8 cellular contexts compared by ENCODE assay signal in genomic region chr2:205947621-205948495, GRCh38.
DNase-seq lines count a peak whose midpoint lies in the region; ATAC-seq and TF ChIP-seq lines count a peak whose summit lies in the region.

No MANE protein-coding gene starts in this region.

- no peak overlapping the region for H3K4me3 Mint-ChIP-seq in activated naive CD4-positive, alpha-beta T cell treated with anti-CD3 and anti-CD28 coated beads for 36 hours
- H3K4me3 Mint-ChIP-seq in glutamatergic neuron (ENCODE audit: unreplicated experiment), result no peak overlapping the region

- no peaks in the 10 kb centered on the region for H3K4me1 Mint-ChIP-seq in activated naive CD4-positive, alpha-beta T cell treated with anti-CD3 and anti-CD28 coated beads for 36 hours (ENCODE audit: low read depth)
- H3K4me1 Mint-ChIP-seq in glutamatergic neuron (ENCODE audit: low read depth, unreplicated experiment), result peaks cover 6% of the 10 kb centered on the region

- 17 to 22% (median 22%) methylated on average over 15 of the region's 15 CpGs for WGBS in psoas muscle, 3 donors

- H3K4me1 ChIP-seq in SJCRH30 (peaks cover 37% of the 10 kb centered on the region), psoas muscle (no peaks in the 10 kb centered on the region)

- H3K36me3 Mint-ChIP-seq in activated naive CD4-positive, alpha-beta T cell treated with anti-CD3 and anti-CD28 coated beads for 36 hours (ENCODE audit: low read depth), result peaks cover 2% of the 10 kb centered on the region
- H3K36me3 Mint-ChIP-seq in glutamatergic neuron (ENCODE audit: unreplicated experiment), result no peaks in the 10 kb centered on the region

- no peaks in the 10 kb centered on the region for H3K9me3 ChIP-seq in SJCRH30 (replicated peaks)
- H3K9me3 ChIP-seq in psoas muscle, result no peaks in the 10 kb centered on the region

- ATAC-seq in GM21717 (IDR thresholded peaks at IDR 0.05; ENCODE audit: unreplicated experiment) (peak; percentile 91), psoas muscle (peak; percentile 85 to 95 (median 89))

- TF ChIP-seq CTCF in glutamatergic neuron (IDR thresholded peaks at IDR 0.05; ENCODE audit: partially characterized antibody, unreplicated experiment), result peak; percentile 92
- peak; percentile 90 for TF ChIP-seq CTCF in psoas muscle (IDR thresholded peaks at IDR 0.05)

- CTCF ChIA-PET in activated naive CD4-positive, alpha-beta T cell treated with anti-CD3 and anti-CD28 coated beads for 36 hours (lab: Charles Lee), result interaction anchor here (0.7 to 1.7 kb wide), 15 partner anchors 8 to 1935 kb away, joined by 3 to 13 read pairs (median 4); no protein-coding TSS in a partner anchor

- peaks cover 6% of the 10 kb centered on the region for H3K27me3 Mint-ChIP-seq in activated naive CD4-positive, alpha-beta T cell treated with anti-CD3 and anti-CD28 coated beads for 36 hours (ENCODE audit: low read depth)
- H3K27me3 Mint-ChIP-seq in glutamatergic neuron (ENCODE audit: unreplicated experiment), result no peaks in the 10 kb centered on the region

- H3K4me3 ChIP-seq in SJCRH30 (no peak overlapping the region), psoas muscle (peak overlapping the region; percentile 46)

- peaks cover 13% of the 10 kb centered on the region for H3K9me3 Mint-ChIP-seq in activated naive CD4-positive, alpha-beta T cell treated with anti-CD3 and anti-CD28 coated beads for 36 hours
- peaks cover 3% of the 10 kb centered on the region for H3K9me3 Mint-ChIP-seq in glutamatergic neuron (ENCODE audit: unreplicated experiment)

- no peaks in the 10 kb centered on the region for H3K36me3 ChIP-seq in SJCRH30
- H3K36me3 ChIP-seq in psoas muscle (ENCODE audit: insufficient read depth in 1 of 2, low read depth in 1 of 2), result no peaks in the 10 kb centered on the region

- H3K27ac Mint-ChIP-seq in activated naive CD4-positive, alpha-beta T cell treated with anti-CD3 and anti-CD28 coated beads for 36 hours, result no peak overlapping the region
- no peak overlapping the region for H3K27ac Mint-ChIP-seq in glutamatergic neuron (ENCODE audit: unreplicated experiment)

- peak overlapping the region; percentile 52 for H3K27ac ChIP-seq in SJCRH30
- H3K27ac ChIP-seq in psoas muscle, result no peak overlapping the region

- intact Hi-C loops in activated naive CD4-positive, alpha-beta T cell treated with anti-CD3 and anti-CD28 coated beads for 36 hours (cut with micrococcal nuclease), result loop anchor here (1.0 kb wide), 2 partner anchors 181 to 1623 kb away; no protein-coding TSS in a partner anchor
- intact Hi-C loops in psoas muscle (cut with DNase I), result loop anchor here in 1 of 2 donors (5.0 kb wide), 1 partner anchor 176 kb away; no protein-coding TSS in a partner anchor

- H3K27me3 ChIP-seq in SJCRH30 (no peaks in the 10 kb centered on the region), psoas muscle (ENCODE audit: insufficient read depth in 3 of 3, low read length in 2 of 3) (no peaks in the 10 kb centered on the region)

- DNase-seq in ELR (ENCODE audit: low read depth) (peak; percentile 73), Kasumi-1 (lab: John Stamatoyannopoulos, UW) (peak; percentile 34 to 45), SJCRH30 (peak; percentile 82 to 92), glutamatergic neuron (peak; percentile 79), psoas muscle (peak; percentile 59 to 78), NCI-H187 treated with DMSO at 0.1 percent for 48 hours (lab: John Stamatoyannopoulos, UW) (no peak)
- peak; percentile 69 for DNase-seq in activated naive CD4-positive, alpha-beta T cell treated with anti-CD3 and anti-CD28 coated beads for 36 hours
